ENCODE assay signal across 8 cellular contexts in the genomic region with DNA sequence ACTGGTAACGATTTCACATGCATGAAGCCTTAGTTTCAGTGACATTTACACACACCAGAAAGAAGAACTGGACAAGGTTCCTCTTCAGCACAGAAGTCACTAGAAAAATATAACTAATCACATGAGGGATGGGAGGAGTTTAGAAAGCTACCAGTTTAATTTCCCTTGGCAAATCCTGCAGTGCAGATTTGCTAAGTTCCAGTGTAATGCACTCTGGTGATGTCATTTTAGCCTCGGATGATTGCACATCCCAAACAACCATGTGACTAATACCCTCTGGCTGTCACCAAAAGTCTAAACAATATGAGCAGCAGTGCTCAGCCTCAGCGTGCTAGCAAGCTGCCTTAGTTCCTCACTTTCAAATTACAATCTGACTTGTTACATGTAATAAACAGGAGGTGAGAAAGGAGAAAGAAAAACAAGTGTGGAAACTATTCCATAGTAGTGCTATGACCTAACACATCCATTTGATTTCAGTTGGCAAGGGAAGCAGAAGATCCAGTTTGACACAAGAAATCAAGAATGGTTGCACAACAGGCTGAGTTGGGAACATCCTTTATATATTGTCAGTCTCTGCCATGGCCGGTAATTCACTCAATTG.
DNase-seq lines count a peak whose midpoint lies in the region; ATAC-seq and TF ChIP-seq lines count a peak whose summit lies in the region.

No MANE protein-coding gene starts in this region.

- no peaks in the 10 kb centered on the region for H3K9me3 ChIP-seq in parathyroid adenoma (ENCODE audit: control insufficient read depth, low read length)

- no peaks in the 10 kb centered on the region for H3K27me3 ChIP-seq in parathyroid adenoma (ENCODE audit: control insufficient read depth, insufficient read depth, low read length)

- DNase-seq in ELF-1 (ENCODE audit: low read depth, low spot score) (peak; percentile 20), LNCaP clone FGC (ENCODE audit: low read depth) (peak; percentile 96), SW480 (ENCODE audit: low spot score) (peak; percentile 78), foreskin melanocyte (peak; percentile 89), NCI-H1930 (lab: John Stamatoyannopoulos, UW) (no peak)

- H3K4me1 ChIP-seq in parathyroid adenoma, result peaks cover 20% of the 10 kb centered on the region

- H3K79me2 ChIP-seq in parathyroid adenoma, result no peaks in the 10 kb centered on the region

- peak overlapping the region; percentile 85 for H3K27ac ChIP-seq in parathyroid adenoma

- H3K9ac ChIP-seq in parathyroid adenoma, result no peak overlapping the region

- H3K4me2 ChIP-seq in parathyroid adenoma (ENCODE audit: low read length), result peak overlapping the region; percentile 33

- 0 out of 2 replicates have a peak overlapping the region, but pooled peaks have one; percentile 2 for H3K4me3 ChIP-seq in LNCaP clone FGC (ENCODE audit: low read depth, low read length)
- H3K4me3 ChIP-seq in parathyroid adenoma (ENCODE audit: low read depth, low read length), result peak overlapping the region; percentile 17

- ATAC-seq in GM21381 (IDR thresholded peaks at IDR 0.05; ENCODE audit: unreplicated experiment) (no peak), HG02642 (IDR thresholded peaks at IDR 0.05; ENCODE audit: poor library complexity, unreplicated experiment) (no peak)

- TF ChIP-seq CTCF in LNCaP clone FGC (IDR thresholded peaks at IDR 0.05; ENCODE audit: control insufficient read depth, extremely low read depth, insufficient read depth) (no peak), parathyroid adenoma (IDR thresholded peaks at IDR 0.05) (no peak)

- no peaks in the 10 kb centered on the region for H3K36me3 ChIP-seq in parathyroid adenoma (ENCODE audit: control insufficient read depth, insufficient read depth, low read length)

- H2AFZ ChIP-seq in parathyroid adenoma, result peak overlapping the region; percentile 61

Comparison
In these comparisons a context has a peak if more than half of its experiments do, and no peak if none do; other contexts are left out.
1. DNase-seq: peak in ELF-1 (single experiment), LNCaP clone FGC (single experiment), SW480 (single experiment) and foreskin melanocyte (single experiment); none in NCI-H1930 (0 of 2).